11 cellular contexts compared by ENCODE assay signal in the genomic region with DNA sequence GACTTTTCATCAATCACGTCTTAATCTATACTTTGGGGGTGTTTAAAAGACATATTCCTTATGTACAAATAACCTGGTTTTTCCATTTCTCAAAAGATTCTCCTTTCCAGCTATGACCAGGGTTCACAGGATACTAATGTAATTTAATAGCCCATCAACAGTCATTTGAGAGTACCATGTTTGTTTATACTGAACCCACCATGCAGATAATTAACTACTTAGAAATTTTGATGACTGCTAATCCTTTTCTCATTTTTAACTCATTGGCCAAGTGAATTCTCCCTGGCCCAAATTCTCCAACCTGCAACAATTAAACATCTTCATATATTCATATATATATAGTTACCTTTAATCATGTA. TPM values are rescaled to one million over a fixed set of nuclear protein-coding genes. Genes with fewer than 3 reads are reported as not detected.
A peak's percentile ranks its signal among the peaks of the same experiment; 100 is the strongest.
DNase-seq lines count a peak whose midpoint lies in the region; ATAC-seq, FAIRE-seq and TF ChIP-seq lines count a peak whose summit lies in the region.
"Had no signal": no experiment of that assay in that cellular context is flagged by ENCODE, and none has a peak within 500 bp of the region (broad histone marks: within the 10 kb centered on the region; RNA-seq: fewer than 3 reads in every experiment).

No MANE protein-coding gene starts in this region.

- H3K4me3 ChIP-seq in DND-41 (ENCODE audit: low read depth in 1 of 2, low read length in 2 of 2) (peak overlapping the region in 1 of 2 experiments; percentile 76; a peak in 2 of 4 replicates), NB4 (ENCODE audit: low read depth, low read length) (peak overlapping the region; percentile 81), dorsolateral prefrontal cortex (peak overlapping the region in 6 of 59 donors; percentile 59 to 86 (median 78)), parathyroid adenoma (ENCODE audit: low read depth, low read length) (no peak overlapping the region)

- peak overlapping the region; percentile 67 for H3K9ac ChIP-seq in DND-41 (ENCODE audit: low read depth, low read length)
- no peak overlapping the region for H3K9ac ChIP-seq in parathyroid adenoma

- H2AFZ ChIP-seq in DND-41 (ENCODE audit: low read depth, low read length) (no peak overlapping the region), parathyroid adenoma (no peak overlapping the region)

- no peak overlapping the region for H3K27ac ChIP-seq in DND-41 (ENCODE audit: low read length)
- peak overlapping the region; percentile 23 to 100 (median 98) for H3K27ac ChIP-seq in dorsolateral prefrontal cortex
- peak overlapping the region; percentile 95 for H3K27ac ChIP-seq in parathyroid adenoma

- no peaks in the 10 kb centered on the region for H3K27me3 ChIP-seq in DND-41 (ENCODE audit: insufficient read depth, low read length, poor library complexity)
- H3K27me3 ChIP-seq in dorsolateral prefrontal cortex, result no peaks in the 10 kb centered on the region
- no peaks in the 10 kb centered on the region for H3K27me3 ChIP-seq in parathyroid adenoma (ENCODE audit: control insufficient read depth, insufficient read depth, low read length)

- H3K4me1 ChIP-seq in DND-41 (ENCODE audit: insufficient read depth, low read length) (peaks cover 49% of the 10 kb centered on the region), parathyroid adenoma (peaks cover 20% of the 10 kb centered on the region)

- no peak for DNase-seq in DND-41
- no peak for DNase-seq in NB4 (ENCODE audit: low read depth)
- DNase-seq in dorsolateral prefrontal cortex, result no peak
- DNase-seq in DMS153 (lab: John Stamatoyannopoulos, UW), result no peak
- no peak for DNase-seq in urothelium cell line (ENCODE audit: low spot score)
- DNase-seq: H7, T1000 had no signal

- TF ChIP-seq POLR2A in NB4 (IDR thresholded peaks at IDR 0.05; ENCODE audit: extremely low read depth, insufficient read length), result no peak

- peaks cover 15% of the 10 kb centered on the region for H4K20me1 ChIP-seq in DND-41 (ENCODE audit: insufficient read depth, low read length)

- intact Hi-C loops in dorsolateral prefrontal cortex (cut with DNase I), result loop anchor here (10.0 kb wide), 3 partner anchors 120 to 360 kb away; no protein-coding TSS in a partner anchor

- no peak for FAIRE-seq in urothelium cell line (lab: Jason Lieb, UNC)
- FAIRE-seq: GM12891 had no signal

- TF ChIP-seq CTCF in DND-41 (IDR thresholded peaks at IDR 0.05; ENCODE audit: borderline replicate concordance, extremely low read depth, low read length, poor library complexity, severe bottlenecking), result no peak
- TF ChIP-seq CTCF in NB4 (IDR thresholded peaks at IDR 0.05; ENCODE audit: low read depth, low read length), result no peak
- TF ChIP-seq CTCF in dorsolateral prefrontal cortex (IDR thresholded peaks at IDR 0.05 in 54 of 56, conservative IDR thresholded peaks at IDR 0.05 in 2 of 56; ENCODE audit: low read depth in 1 of 56, partially characterized antibody in 56 of 56), result no peak
- TF ChIP-seq CTCF in parathyroid adenoma (IDR thresholded peaks at IDR 0.05), result no peak

- H3K9me3 ChIP-seq in DND-41 (ENCODE audit: insufficient read depth, low read length, severe bottlenecking) (no peaks in the 10 kb centered on the region), parathyroid adenoma (ENCODE audit: control insufficient read depth, low read length) (no peaks in the 10 kb centered on the region)

- H3K36me3 ChIP-seq in DND-41 (ENCODE audit: insufficient read depth, low read length) (peaks cover 3% of the 10 kb centered on the region; the same call in 1 of the 2 replicates), parathyroid adenoma (ENCODE audit: control insufficient read depth, insufficient read depth, low read length) (no peaks in the 10 kb centered on the region)

- H3K4me2 ChIP-seq in DND-41 (ENCODE audit: insufficient read depth, low read length) (peak overlapping the region; percentile 87), parathyroid adenoma (ENCODE audit: low read length) (no peak overlapping the region)

- H3K79me2 ChIP-seq in DND-41 (ENCODE audit: insufficient read depth, low read length) (peaks cover 34% of the 10 kb centered on the region), parathyroid adenoma (peaks cover 5% of the 10 kb centered on the region)

- no peak for ATAC-seq in DND-41 (ENCODE audit: insufficient read depth, low read depth)
- no peak for ATAC-seq in GM19035 (IDR thresholded peaks at IDR 0.05; ENCODE audit: unreplicated experiment)
- no peak for ATAC-seq in HG02973 (IDR thresholded peaks at IDR 0.05; ENCODE audit: unreplicated experiment)

RNA-seq across cellular contexts. Expression of gene KMT2E, which starts 28.8 kb away (rescaled TPM):
- 100 to 1,000 TPM; 106 to 165 (median 137) TPM for total RNA-seq in dorsolateral prefrontal cortex
